ENCODE assay signal across 22 cellular contexts in genomic region chr2:100793982-100794381, GRCh38. TPM values are rescaled to one million over a fixed set of nuclear protein-coding genes. Genes with fewer than 3 reads are reported as not detected.
A peak's percentile ranks its signal among the peaks of the same experiment; 100 is the strongest.
DNase-seq lines count a peak whose midpoint lies in the region; ATAC-seq and TF ChIP-seq lines count a peak whose summit lies in the region.
"Had no signal": no experiment of that assay in that cellular context is flagged by ENCODE, and none has a peak within 500 bp of the region (broad histone marks: within the 10 kb centered on the region; RNA-seq: fewer than 3 reads in every experiment).

No MANE protein-coding gene starts in this region.

- ATAC-seq in GM23338 (peak; percentile 53), WTC11 (peak; percentile 55), left colon (peak; percentile 46), GM18907 (IDR thresholded peaks at IDR 0.05; ENCODE audit: unreplicated experiment) (no peak)
- no peak for ATAC-seq in stimulated activated naive CD8-positive, alpha-beta T cell treated with anti-CD3 and anti-CD28 coated beads, Interleukin-15, amount 100 ng/mL, for 72 hours
- ATAC-seq: GM12878, PC-3 had no signal

- H3K4me1 ChIP-seq in GM23338 (ENCODE audit: insufficient read depth), result no peaks in the 10 kb centered on the region
- no peaks in the 10 kb centered on the region for H3K4me1 ChIP-seq in hepatocyte (ENCODE audit: insufficient read depth)

- H3K27ac Mint-ChIP-seq in GM23338, result no peak overlapping the region
- H3K27ac Mint-ChIP-seq in WTC11, result no peak overlapping the region
- H3K27ac Mint-ChIP-seq in stimulated activated naive CD8-positive, alpha-beta T cell treated with anti-CD3 and anti-CD28 coated beads, Interleukin-15, amount 100 ng/mL, for 72 hours, result peak overlapping the region in 1 of 2 donors; percentile 37
- H3K27ac Mint-ChIP-seq: HFFc6 had no signal

- no peaks in the 10 kb centered on the region for H3K4me1 Mint-ChIP-seq in GM23338
- H3K4me1 Mint-ChIP-seq in WTC11, result no peaks in the 10 kb centered on the region
- H3K4me1 Mint-ChIP-seq in stimulated activated naive CD8-positive, alpha-beta T cell treated with anti-CD3 and anti-CD28 coated beads, Interleukin-15, amount 100 ng/mL, for 72 hours, result no peaks in the 10 kb centered on the region

- H4K20me1 ChIP-seq in GM23338 (replicated peaks; ENCODE audit: insufficient read depth) (no peaks in the 10 kb centered on the region), hepatocyte (ENCODE audit: insufficient read depth, poor library complexity, severe bottlenecking) (no peaks in the 10 kb centered on the region)

- POLR2A ChIA-PET in WTC11 (lab: Charles Lee), result no interaction called here

- H3K79me2 ChIP-seq in GM23338 (replicated peaks; ENCODE audit: insufficient read depth) (no peaks in the 10 kb centered on the region), hepatocyte (no peaks in the 10 kb centered on the region)

- H3K9me3 Mint-ChIP-seq in GM23338 (no peaks in the 10 kb centered on the region), WTC11 (no peaks in the 10 kb centered on the region)
- H3K9me3 Mint-ChIP-seq in stimulated activated naive CD8-positive, alpha-beta T cell treated with anti-CD3 and anti-CD28 coated beads, Interleukin-15, amount 100 ng/mL, for 72 hours, result no peaks in the 10 kb centered on the region
- H3K9me3 Mint-ChIP-seq: HFFc6 had no signal

- H2AFZ ChIP-seq in GM23338, result 0 out of 2 replicates have a peak overlapping the region, but pooled peaks have one; percentile 18
- H2AFZ ChIP-seq in hepatocyte, result no peak overlapping the region

- CTCF ChIA-PET in WTC11 (lab: Charles Lee), result interaction anchor here (0.9 kb wide), 1 partner anchor 77 kb away, joined by 3 read pairs; no protein-coding TSS in a partner anchor

- H3K27me3 ChIP-seq in GM23338 (ENCODE audit: insufficient read depth), result no peaks in the 10 kb centered on the region
- H3K27me3 ChIP-seq in hepatocyte, result no peaks in the 10 kb centered on the region
- H3K27me3 ChIP-seq: MG63 had no signal

- H3K36me3 Mint-ChIP-seq in GM23338 (ENCODE audit: low read depth) (no peaks in the 10 kb centered on the region), WTC11 (no peaks in the 10 kb centered on the region)

- H3K4me3 ChIP-seq in GM23338, result no peak overlapping the region
- H3K4me3 ChIP-seq in hepatocyte, result no peak overlapping the region
- H3K4me3 ChIP-seq: GM12878, MG63 had no signal

- H3K36me3 ChIP-seq in GM23338 (ENCODE audit: insufficient read depth), result no peaks in the 10 kb centered on the region
- no peaks in the 10 kb centered on the region for H3K36me3 ChIP-seq in hepatocyte (replicated peaks; ENCODE audit: insufficient read depth, low read depth)
- H3K36me3 ChIP-seq: MG63 had no signal

- no peak overlapping the region for H3K4me2 ChIP-seq in GM23338
- H3K4me2 ChIP-seq in hepatocyte, result no peak overlapping the region

- H3K4me3 Mint-ChIP-seq in GM23338 (no peak overlapping the region), WTC11 (no peak overlapping the region)
- no peak overlapping the region for H3K4me3 Mint-ChIP-seq in stimulated activated naive CD8-positive, alpha-beta T cell treated with anti-CD3 and anti-CD28 coated beads, Interleukin-15, amount 100 ng/mL, for 72 hours
- H3K4me3 Mint-ChIP-seq: HFFc6 had no signal

- intact Hi-C loops in left colon (cut with DNase I, micrococcal nuclease), result no loop called here

- H3K27me3 Mint-ChIP-seq in GM23338 (ENCODE audit: insufficient read depth, low read depth, poor library complexity) (peaks cover 1% of the 10 kb centered on the region), WTC11 (ENCODE audit: low read depth) (no peaks in the 10 kb centered on the region)
- no peaks in the 10 kb centered on the region for H3K27me3 Mint-ChIP-seq in stimulated activated naive CD8-positive, alpha-beta T cell treated with anti-CD3 and anti-CD28 coated beads, Interleukin-15, amount 100 ng/mL, for 72 hours

- DNase-seq in GM23338 (ENCODE audit: low spot score) (no peak), WTC11 (ENCODE audit: low spot score) (peak; percentile 29), left colon (no peak), amniotic stem cell (lab: John Stamatoyannopoulos, UW) (no peak), hepatocyte (ENCODE audit: low spot score) (no peak)
- no peak for DNase-seq in stimulated activated naive CD8-positive, alpha-beta T cell treated with anti-CD3 and anti-CD28 coated beads, Interleukin-15, amount 100 ng/mL, for 72 hours
- DNase-seq: C1 segment of cervical spinal cord, COR-L47, DMS 273 treated with DMSO at 0.1 percent for 48 hours, HFFc6, Karpas-422, MG63, NCI-H1048, NCI-H1436, NCI-H1930, NCI-H345, NCI-H526, PC-3 had no signal

- no peaks in the 10 kb centered on the region for H3F3A ChIP-seq in GM23338 (replicated peaks; ENCODE audit: low read depth)

- TF ChIP-seq CTCF in C4-2B (conservative IDR thresholded peaks at IDR 0.05), result no peak
- no peak for TF ChIP-seq CTCF in GM23338 (conservative IDR thresholded peaks at IDR 0.05; ENCODE audit: low read depth in 2 of 2)
- no peak for TF ChIP-seq CTCF in WTC11 (IDR thresholded peaks at IDR 0.05)
- TF ChIP-seq CTCF in hepatocyte (IDR thresholded peaks at IDR 0.05; ENCODE audit: poor library complexity), result no peak

- 81% methylated on average over 9 of the region's 9 CpGs for WGBS in hepatocyte (ENCODE audit: low lambda C conversion rate, missing lambda C conversion rate)

- no peaks in the 10 kb centered on the region for H3K9me3 ChIP-seq in hepatocyte (ENCODE audit: low read depth)
- H3K9me3 ChIP-seq: MG63 had no signal

- H3K9me2 ChIP-seq in GM23338 (ENCODE audit: insufficient read depth) (no peaks in the 10 kb centered on the region), hepatocyte (replicated peaks; ENCODE audit: insufficient read depth) (no peaks in the 10 kb centered on the region)

- H3K27ac ChIP-seq in C4-2B (peak overlapping the region; percentile 48), GM23338 (ENCODE audit: low read depth) (no peak overlapping the region), hepatocyte (no peak overlapping the region)
- H3K27ac ChIP-seq: RWPE1 had no signal

TF ChIP-seq in GM23338, 12 proteins besides CTCF, POLR2A, EP300 and RAD21:
- TF ChIP-seq ZNF114 (CRISPR knock-in tag; IDR thresholded peaks at IDR 0.05), result no peak
- TF ChIP-seq EZH2 (IDR thresholded peaks at IDR 0.05; ENCODE audit: low read depth, unreplicated experiment), result no peak

TF ChIP-seq in WTC11, 78 proteins besides CTCF, POLR2A, EP300 and RAD21:
- TF ChIP-seq GTF2I (CRISPR knock-in tag; conservative IDR thresholded peaks at IDR 0.05) (no peak), ZNF425 (CRISPR knock-in tag; conservative IDR thresholded peaks at IDR 0.05) (no peak)

RNA-seq across cellular contexts. Expression of gene NPAS2, which starts 26.0 kb away (rescaled TPM):
- total RNA-seq in GM23338 (2014; rRNA removed; shearing (Covaris generic)), result 0.56 and 0.58 TPM in 2 replicates
- 1.0 and 1.1 TPM in 2 replicates for polyA plus RNA-seq in GM23338 (2016; fragmentation: Nextera tagmentation; extraction: Ambion mirVana)
- 1.9 to 3.7 TPM (median 2.6 TPM) in 3 replicates for total RNA-seq in WTC11 (2021)
- total RNA-seq in left colon, result 10 to 100 TPM; 59.5 to 59.6 TPM
- total RNA-seq in hepatocyte, result 7.7 and 8.3 TPM in 2 replicates
- polyA plus RNA-seq in hepatocyte, result 14.7 and 16.8 TPM in 2 replicates
- polyA plus RNA-seq: GM12878 had no signal

Comparison
In these comparisons a context has a peak if more than half of its experiments do, and no peak if none do; other contexts are left out.
1. ATAC-seq: peak in GM23338 (single experiment), WTC11 (single experiment) and left colon (single experiment); none in stimulated activated naive CD8-positive, alpha-beta T cell treated with anti-CD3 and anti-CD28 coated beads, Interleukin-15, amount 100 ng/mL, for 72 hours (single experiment) and GM18907 (single experiment).